2 cellular contexts compared by ENCODE assay signal in genomic region chr9:80485420-80485819, GRCh38.
TF ChIP-seq lines count a peak whose summit lies in the region.

No MANE protein-coding gene starts in this region.

TF ChIP-seq in IMR-90, 13 proteins besides CTCF, POLR2A, EP300 and RAD21:
- TF ChIP-seq RCOR1 (IDR thresholded peaks at IDR 0.05; ENCODE audit: insufficient replicate concordance, low read length) (no peak), CHD1 (IDR thresholded peaks at IDR 0.05; ENCODE audit: low read depth, low read length) (no peak), MXI1 (IDR thresholded peaks at IDR 0.05; ENCODE audit: borderline replicate concordance, low read depth, low read length) (no peak), NFE2L2 (IDR thresholded peaks at IDR 0.05; ENCODE audit: low read depth, low read length) (peak; percentile 54; the same call in 1 of the 2 replicates), MAFK (IDR thresholded peaks at IDR 0.05; ENCODE audit: low read depth, low read length) (peak; percentile 97), SMC3 (IDR thresholded peaks at IDR 0.05; ENCODE audit: low read depth, low read length) (no peak), MAZ (IDR thresholded peaks at IDR 0.05; ENCODE audit: borderline replicate concordance, low read depth, low read length) (no peak), CEBPB (IDR thresholded peaks at IDR 0.05; ENCODE audit: low read depth, low read length) (no peak), FOS (IDR thresholded peaks at IDR 0.05; ENCODE audit: low read depth, low read length) (0 out of 2 replicates have a peak, but pooled peaks have one; percentile 18), RFX5 (IDR thresholded peaks at IDR 0.05; ENCODE audit: low read depth, low read length) (no peak), BHLHE40 (IDR thresholded peaks at IDR 0.05; ENCODE audit: low read depth, low read length) (no peak)
- TF ChIP-seq, protein P1, sequence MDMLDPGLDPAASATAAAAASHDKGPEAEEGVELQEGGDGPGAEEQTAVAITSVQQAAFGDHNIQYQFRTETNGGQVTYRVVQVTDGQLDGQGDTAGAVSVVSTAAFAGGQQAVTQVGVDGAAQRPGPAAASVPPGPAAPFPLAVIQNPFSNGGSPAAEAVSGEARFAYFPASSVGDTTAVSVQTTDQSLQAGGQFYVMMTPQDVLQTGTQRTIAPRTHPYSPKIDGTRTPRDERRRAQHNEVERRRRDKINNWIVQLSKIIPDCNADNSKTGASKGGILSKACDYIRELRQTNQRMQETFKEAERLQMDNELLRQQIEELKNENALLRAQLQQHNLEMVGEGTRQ (IDR thresholded peaks at IDR 0.05; ENCODE audit: low read depth, low read length), result no peak
- TF ChIP-seq, protein P2, sequence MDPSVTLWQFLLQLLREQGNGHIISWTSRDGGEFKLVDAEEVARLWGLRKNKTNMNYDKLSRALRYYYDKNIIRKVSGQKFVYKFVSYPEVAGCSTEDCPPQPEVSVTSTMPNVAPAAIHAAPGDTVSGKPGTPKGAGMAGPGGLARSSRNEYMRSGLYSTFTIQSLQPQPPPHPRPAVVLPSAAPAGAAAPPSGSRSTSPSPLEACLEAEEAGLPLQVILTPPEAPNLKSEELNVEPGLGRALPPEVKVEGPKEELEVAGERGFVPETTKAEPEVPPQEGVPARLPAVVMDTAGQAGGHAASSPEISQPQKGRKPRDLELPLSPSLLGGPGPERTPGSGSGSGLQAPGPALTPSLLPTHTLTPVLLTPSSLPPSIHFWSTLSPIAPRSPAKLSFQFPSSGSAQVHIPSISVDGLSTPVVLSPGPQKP (IDR thresholded peaks at IDR 0.05; ENCODE audit: borderline replicate concordance, low read depth, low read length), result no peak

TF ChIP-seq in H1, 55 proteins besides CTCF, POLR2A, EP300 and RAD21:
- peak; percentile 79 for TF ChIP-seq MAFK (IDR thresholded peaks at IDR 0.05; ENCODE audit: low read depth, low read length)
- TF ChIP-seq JUN (IDR thresholded peaks at IDR 0.05; ENCODE audit: low read depth, low read length), result no peak
